ENCODE assay signal across 1 cellular context in the genomic region with DNA sequence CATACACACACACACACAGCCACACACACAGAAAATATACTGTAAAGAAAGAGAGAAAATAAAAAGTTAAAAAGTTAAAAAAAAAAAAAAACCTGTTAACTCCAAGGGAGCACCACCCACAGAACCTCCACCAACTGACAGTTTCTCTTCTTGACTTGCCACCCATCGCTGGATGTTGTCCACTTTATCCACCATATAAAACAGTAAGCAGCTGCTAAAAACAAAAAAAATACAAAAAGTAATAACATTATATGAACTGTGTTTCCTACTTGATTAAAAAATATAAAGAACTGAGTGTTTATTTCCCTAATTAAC.
A peak's percentile ranks its signal among the peaks of the same experiment; 100 is the strongest.
TF ChIP-seq lines count a peak whose summit lies in the region.

No MANE protein-coding gene starts in this region.

TF ChIP-seq in H1, 55 proteins besides CTCF, POLR2A, EP300 and RAD21:
- TF ChIP-seq RNF2 (IDR thresholded peaks at IDR 0.05; ENCODE audit: borderline replicate concordance, low read depth, low read length, missing control alignments, poor library complexity, severe bottlenecking), result peak; percentile 0
- TF ChIP-seq CTBP2 (IDR thresholded peaks at IDR 0.05; ENCODE audit: borderline replicate concordance, insufficient read depth, insufficient read length, low read length), result no peak
TF ChIP-seq in H1: peak in this region for 1.
